In genomic region chr1:181413195-181413815, GRCh38 we compare ENCODE assay signal across 1 cellular context.
TF ChIP-seq lines count a peak whose summit lies in the region.

No MANE protein-coding gene starts in this region.

TF ChIP-seq in H1, 55 proteins besides CTCF, POLR2A, EP300 and RAD21:
- TF ChIP-seq TAF1 (IDR thresholded peaks at IDR 0.05; ENCODE audit: low read depth, low read length), result no peak
- TF ChIP-seq SP4 (IDR thresholded peaks at IDR 0.05; ENCODE audit: low read length), result no peak
- peak; percentile 43; the same call in 1 of the 2 replicates for TF ChIP-seq MAX (IDR thresholded peaks at IDR 0.05)
